ENCODE assay signal across 1 cellular context in the genomic region with DNA sequence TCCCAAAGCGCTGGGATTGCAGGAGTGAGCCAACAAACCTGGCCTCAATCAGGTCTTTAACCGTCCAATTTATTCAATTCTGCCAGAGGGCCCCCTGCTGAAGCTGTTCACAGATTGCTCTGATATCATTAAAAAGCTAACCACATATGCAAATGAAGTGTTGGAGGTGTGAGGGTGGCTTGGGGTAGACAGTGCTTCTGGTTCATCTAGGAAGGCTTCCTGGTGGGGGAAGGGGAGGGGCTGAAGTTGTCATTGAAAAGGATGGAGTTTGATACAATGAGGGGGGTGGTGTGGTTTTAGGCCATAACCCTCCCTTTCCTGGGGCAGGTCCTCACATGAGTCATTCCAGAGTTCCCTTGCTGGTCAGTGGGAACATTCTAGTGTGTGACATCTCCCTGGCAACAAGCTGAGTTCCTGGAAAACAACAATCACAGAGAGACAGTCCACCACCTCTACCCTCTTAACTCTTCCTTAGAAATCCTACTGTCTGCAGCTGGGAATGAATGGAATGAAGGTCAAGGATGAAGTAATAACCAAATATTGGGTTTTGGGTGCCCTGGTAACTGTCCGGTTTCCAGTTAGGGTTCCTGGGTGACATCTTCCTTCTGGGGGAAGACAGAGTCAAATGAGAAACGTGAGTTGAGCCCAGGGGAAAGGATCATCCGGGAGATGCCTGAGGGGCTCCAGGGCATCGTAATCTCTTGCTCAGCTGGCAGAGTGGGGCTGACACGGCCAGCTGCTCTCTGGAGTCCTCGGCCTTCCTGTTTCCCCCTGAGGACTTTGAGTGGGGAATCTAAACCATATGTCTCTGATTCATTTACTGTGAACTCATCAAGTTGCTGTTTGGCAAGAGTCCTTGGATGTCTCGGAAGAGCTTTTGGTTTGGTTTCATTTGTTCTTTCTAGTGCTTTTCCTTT.
TF ChIP-seq lines count a peak whose summit lies in the region.

No MANE protein-coding gene starts in this region.

TF ChIP-seq in HEK293, 187 proteins besides CTCF, POLR2A, EP300 and RAD21 (continued from another document):
- TF ChIP-seq ZNF354C (tag by site-specific recombination; IDR thresholded peaks at IDR 0.05; ENCODE audit: borderline replicate concordance, low read depth) (no peak), ZNF324 (tag by site-specific recombination; IDR thresholded peaks at IDR 0.05) (no peak)
- TF ChIP-seq, protein P1, sequence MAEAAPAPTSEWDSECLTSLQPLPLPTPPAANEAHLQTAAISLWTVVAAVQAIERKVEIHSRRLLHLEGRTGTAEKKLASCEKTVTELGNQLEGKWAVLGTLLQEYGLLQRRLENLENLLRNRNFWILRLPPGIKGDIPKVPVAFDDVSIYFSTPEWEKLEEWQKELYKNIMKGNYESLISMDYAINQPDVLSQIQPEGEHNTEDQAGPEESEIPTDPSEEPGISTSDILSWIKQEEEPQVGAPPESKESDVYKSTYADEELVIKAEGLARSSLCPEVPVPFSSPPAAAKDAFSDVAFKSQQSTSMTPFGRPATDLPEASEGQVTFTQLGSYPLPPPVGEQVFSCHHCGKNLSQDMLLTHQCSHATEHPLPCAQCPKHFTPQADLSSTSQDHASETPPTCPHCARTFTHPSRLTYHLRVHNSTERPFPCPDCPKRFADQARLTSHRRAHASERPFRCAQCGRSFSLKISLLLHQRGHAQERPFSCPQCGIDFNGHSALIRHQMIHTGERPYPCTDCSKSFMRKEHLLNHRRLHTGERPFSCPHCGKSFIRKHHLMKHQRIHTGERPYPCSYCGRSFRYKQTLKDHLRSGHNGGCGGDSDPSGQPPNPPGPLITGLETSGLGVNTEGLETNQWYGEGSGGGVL (tag by site-specific recombination; IDR thresholded peaks at IDR 0.05): peak; percentile 82
